In genomic region chr19:2049741-2050348, GRCh38 we compare ENCODE assay signal across 8 cellular contexts. TPM values are rescaled to one million over a fixed set of nuclear protein-coding genes. Genes with fewer than 3 reads are reported as not detected.
A peak's percentile ranks its signal among the peaks of the same experiment; 100 is the strongest.
DNase-seq lines count a peak whose midpoint lies in the region; ATAC-seq, FAIRE-seq and TF ChIP-seq lines count a peak whose summit lies in the region.

No MANE protein-coding gene starts in this region.

- H3K27ac ChIP-seq in endothelial cell of umbilical vein (ENCODE audit: insufficient read depth, low read depth, low read length) (no peak overlapping the region), mesodermal cell (ENCODE audit: low read depth, low read length, severe bottlenecking) (no peak overlapping the region)

- H2AFZ ChIP-seq in endothelial cell of umbilical vein (ENCODE audit: low read depth, low read length), result no peak overlapping the region

- POLR2A ChIA-PET in endothelial cell of umbilical vein (lab: Charles Lee), result no interaction called here

- peak; percentile 57 for ATAC-seq in stimulated activated naive CD8-positive, alpha-beta T cell treated with anti-CD3 and anti-CD28 coated beads, Interleukin-15, amount 100 ng/mL, for 72 hours
- no peak for ATAC-seq in GM18505 (IDR thresholded peaks at IDR 0.05; ENCODE audit: unreplicated experiment)

- H3K9me3 Mint-ChIP-seq in stimulated activated naive CD8-positive, alpha-beta T cell treated with anti-CD3 and anti-CD28 coated beads, Interleukin-15, amount 100 ng/mL, for 72 hours, result no peaks in the 10 kb centered on the region

- peak overlapping the region; percentile 89 to 92 for H3K4me3 Mint-ChIP-seq in stimulated activated naive CD8-positive, alpha-beta T cell treated with anti-CD3 and anti-CD28 coated beads, Interleukin-15, amount 100 ng/mL, for 72 hours

- H3K27ac Mint-ChIP-seq in stimulated activated naive CD8-positive, alpha-beta T cell treated with anti-CD3 and anti-CD28 coated beads, Interleukin-15, amount 100 ng/mL, for 72 hours, result peak overlapping the region; percentile 74 to 95

- peak; percentile 28 for DNase-seq in COR-L47 (lab: John Stamatoyannopoulos, UW)
- peak; percentile 55 for DNase-seq in HCEC 1CT
- peak; percentile 44 for DNase-seq in NCI-H510A treated with DMSO at 0.1 percent for 48 hours (lab: John Stamatoyannopoulos, UW)
- DNase-seq in activated CD8-positive, alpha-beta memory T cell treated with anti-CD3 and anti-CD28 coated beads for 24 hours, result peak; percentile 84
- peak; percentile 56 for DNase-seq in endothelial cell of umbilical vein (ENCODE audit: low read depth, low spot score)
- DNase-seq in stimulated activated naive CD8-positive, alpha-beta T cell treated with anti-CD3 and anti-CD28 coated beads, Interleukin-15, amount 100 ng/mL, for 72 hours, result peak; percentile 64 to 76

- H3K9ac ChIP-seq in endothelial cell of umbilical vein (replicated peaks; ENCODE audit: extremely low read depth, insufficient read depth, low read length), result peak overlapping the region; percentile 67

- no peaks in the 10 kb centered on the region for H3K27me3 ChIP-seq in endothelial cell of umbilical vein (ENCODE audit: control insufficient read depth in 2 of 2, insufficient read depth in 2 of 2, low read length in 2 of 2)

- no TSS peak for BruUV-seq in endothelial cell of umbilical vein (replicated peaks; lab: Mats Ljungman, UMichigan)

- TF ChIP-seq POLR2A in endothelial cell of umbilical vein (IDR thresholded peaks at IDR 0.05; ENCODE audit: low read depth, low read length), result no peak
- no peak for TF ChIP-seq POLR2A in GM18505 (IDR thresholded peaks at IDR 0.05; ENCODE audit: borderline replicate concordance, extremely low read depth, insufficient read depth, insufficient read length)

- TF ChIP-seq CTCF in endothelial cell of umbilical vein (IDR thresholded peaks at IDR 0.05; ENCODE audit: extremely low read depth in 1 of 2, insufficient read depth in 1 of 2, low read depth in 1 of 2, low read length in 2 of 2), result no peak

- intact Hi-C loops in endothelial cell of umbilical vein (cut with micrococcal nuclease), result no loop called here

- H3K4me1 Mint-ChIP-seq in stimulated activated naive CD8-positive, alpha-beta T cell treated with anti-CD3 and anti-CD28 coated beads, Interleukin-15, amount 100 ng/mL, for 72 hours, result peaks cover 86% of the 10 kb centered on the region

- no peaks in the 10 kb centered on the region for H3K27me3 Mint-ChIP-seq in stimulated activated naive CD8-positive, alpha-beta T cell treated with anti-CD3 and anti-CD28 coated beads, Interleukin-15, amount 100 ng/mL, for 72 hours

- H3K9me1 ChIP-seq in endothelial cell of umbilical vein (replicated peaks; ENCODE audit: control insufficient read depth, extremely low read depth, insufficient read depth, low read length), result no peaks in the 10 kb centered on the region

- no peaks in the 10 kb centered on the region for H4K20me1 ChIP-seq in endothelial cell of umbilical vein (replicated peaks; ENCODE audit: control insufficient read depth, extremely low read depth, insufficient read depth, low read length)

- dilution Hi-C loops in endothelial cell of umbilical vein (cut with MboI; ENCODE audit: extremely low pct_ligation_motif_present, low sequenced_read_pairs), result no loop called here

- H3K4me3 ChIP-seq in endothelial cell of umbilical vein (replicated peaks in 1 of 3; ENCODE audit: insufficient read depth in 1 of 3, low read depth in 1 of 3, low read length in 3 of 3) (peak overlapping the region; percentile 81 to 95 (median 81)), mesodermal cell (ENCODE audit: extremely low read depth, insufficient read depth, low read length, poor library complexity, severe bottlenecking) (peak overlapping the region; percentile 89)

- H3K79me2 ChIP-seq in endothelial cell of umbilical vein (ENCODE audit: control insufficient read depth, insufficient read depth, low read length), result peaks cover 45% of the 10 kb centered on the region

- H3K4me1 ChIP-seq in endothelial cell of umbilical vein (ENCODE audit: control insufficient read depth, extremely low read depth, insufficient read depth, low read length) (peaks cover 29% of the 10 kb centered on the region), mesodermal cell (ENCODE audit: control insufficient read depth, insufficient read depth, low read length, poor library complexity, severe bottlenecking) (peaks cover 25% of the 10 kb centered on the region)

- peak overlapping the region; percentile 82 for H3K4me2 ChIP-seq in endothelial cell of umbilical vein (ENCODE audit: insufficient read depth, low read length)

- H3K36me3 ChIP-seq in endothelial cell of umbilical vein (ENCODE audit: control insufficient read depth in 2 of 2, extremely low read depth in 1 of 2, insufficient read depth in 2 of 2, low read length in 2 of 2) (peaks cover 4 to 11% of the 10 kb centered on the region in 2 experiments), mesodermal cell (ENCODE audit: control insufficient read depth, insufficient read depth, low read length) (peaks cover 36% of the 10 kb centered on the region)

- CTCF ChIA-PET in endothelial cell of umbilical vein (lab: Charles Lee), result interaction anchor here (0.9 to 2.6 kb wide), 3 partner anchors 9 to 30 kb away, joined by 3 to 11 read pairs (median 4); no protein-coding TSS in a partner anchor

- 14 to 15% methylated on average over 9 of the region's 16 CpGs for WGBS in mesodermal cell (ENCODE audit: insufficient coverage in 2 of 2), 2 experiments

- peak; percentile 67 for FAIRE-seq in endothelial cell of umbilical vein (lab: Jason Lieb, UNC)

- H3K9me3 ChIP-seq in endothelial cell of umbilical vein (replicated peaks; ENCODE audit: control insufficient read depth, insufficient read depth, low read length), result no peaks in the 10 kb centered on the region
- no peaks in the 10 kb centered on the region for H3K9me3 ChIP-seq in mesodermal cell (ENCODE audit: control insufficient read depth, low read length)

TF ChIP-seq in endothelial cell of umbilical vein, 7 proteins besides CTCF, POLR2A, EP300 and RAD21 (continues in another document):
- no peak for TF ChIP-seq EZH2 (IDR thresholded peaks at IDR 0.05; ENCODE audit: borderline replicate concordance, low read depth, low read length, severe bottlenecking)
- TF ChIP-seq FOS (IDR thresholded peaks at IDR 0.05; ENCODE audit: borderline replicate concordance, insufficient read depth, low read length), result no peak
- no peak for TF ChIP-seq MAX (IDR thresholded peaks at IDR 0.05; ENCODE audit: insufficient read depth, insufficient read length)
- TF ChIP-seq MYC (IDR thresholded peaks at IDR 0.05; ENCODE audit: low read depth, low read length), result no peak
- no peak for TF ChIP-seq POLR2AphosphoS5 (IDR thresholded peaks at IDR 0.05; ENCODE audit: insufficient read depth, low read depth, low read length)
- no peak for TF ChIP-seq JUN (IDR thresholded peaks at IDR 0.05; ENCODE audit: borderline replicate concordance, insufficient read depth, insufficient read length, low read depth)

RNA-seq across cellular contexts. Expression of gene MKNK2, which starts 1.2 kb away (rescaled TPM):
- total RNA-seq in endothelial cell of umbilical vein, result 86.1 and 87.5 TPM in 2 replicates
- 65.1 and 96.2 TPM in 2 replicates for polyA plus RNA-seq in endothelial cell of umbilical vein
- polyA plus RNA-seq in endothelial cell of umbilical vein (2011; cell fraction: cytosol; rRNA removed), result 48.6 and 60.6 TPM in 2 replicates
- polyA plus RNA-seq in endothelial cell of umbilical vein (2011; cell fraction: nucleus; rRNA removed), result 51.3 and 66.9 TPM in 2 replicates
- polyA plus RNA-seq in endothelial cell of umbilical vein (2012), result 45.6 and 62.3 TPM in 2 replicates
- polyA minus RNA-seq in endothelial cell of umbilical vein, result 49.2 and 82.5 TPM in 2 replicates
- polyA minus RNA-seq in endothelial cell of umbilical vein (2011; cell fraction: cytosol; rRNA and poly(A)+ RNA removed), result 111 TPM
- 19.7 and 28.4 TPM in 2 replicates for polyA minus RNA-seq in endothelial cell of umbilical vein (2011; cell fraction: nucleus; rRNA and poly(A)+ RNA removed)
- polyA plus RNA-seq in mesodermal cell (2013, experiment 1 of 2), result 76.9 TPM
- polyA plus RNA-seq in mesodermal cell (2013, experiment 2 of 2), result 67.5 TPM

RNA-seq across cellular contexts. Expression of gene BTBD2, which starts 34.3 kb away (rescaled TPM):
- 73.1 and 78.2 TPM in 2 replicates for total RNA-seq in endothelial cell of umbilical vein
- polyA plus RNA-seq in endothelial cell of umbilical vein, result 59.2 and 76.1 TPM in 2 replicates
- 25.7 and 39.0 TPM in 2 replicates for polyA plus RNA-seq in endothelial cell of umbilical vein (2011; cell fraction: cytosol; rRNA removed)
- 28.3 and 30.7 TPM in 2 replicates for polyA plus RNA-seq in endothelial cell of umbilical vein (2011; cell fraction: nucleus; rRNA removed)
- polyA plus RNA-seq in endothelial cell of umbilical vein (2012), result 70.1 and 98.8 TPM in 2 replicates
- 30.8 and 35.3 TPM in 2 replicates for polyA minus RNA-seq in endothelial cell of umbilical vein
- polyA minus RNA-seq in endothelial cell of umbilical vein (2011; cell fraction: cytosol; rRNA and poly(A)+ RNA removed), result 32.0 TPM
- polyA minus RNA-seq in endothelial cell of umbilical vein (2011; cell fraction: nucleus; rRNA and poly(A)+ RNA removed), result 9.5 and 22.0 TPM in 2 replicates
- 99.8 TPM for polyA plus RNA-seq in mesodermal cell (2013, experiment 1 of 2)
- polyA plus RNA-seq in mesodermal cell (2013, experiment 2 of 2), result 78.9 TPM

RNA-seq across cellular contexts. Expression of gene MOB3A, which starts 46.3 kb away (rescaled TPM):
- total RNA-seq in endothelial cell of umbilical vein, result 52.4 and 59.7 TPM in 2 replicates
- 46.5 and 50.7 TPM in 2 replicates for polyA plus RNA-seq in endothelial cell of umbilical vein
- polyA plus RNA-seq in endothelial cell of umbilical vein (2011; cell fraction: cytosol; rRNA removed), result 38.0 and 38.4 TPM in 2 replicates
- 21.1 and 21.3 TPM in 2 replicates for polyA plus RNA-seq in endothelial cell of umbilical vein (2011; cell fraction: nucleus; rRNA removed)
- polyA plus RNA-seq in endothelial cell of umbilical vein (2012), result 25.2 and 26.3 TPM in 2 replicates
- polyA minus RNA-seq in endothelial cell of umbilical vein, result 39.4 and 61.6 TPM in 2 replicates
- polyA minus RNA-seq in endothelial cell of umbilical vein (2011; cell fraction: cytosol; rRNA and poly(A)+ RNA removed), result 12.3 TPM
- 14.1 and 17.6 TPM in 2 replicates for polyA minus RNA-seq in endothelial cell of umbilical vein (2011; cell fraction: nucleus; rRNA and poly(A)+ RNA removed)
- polyA plus RNA-seq in mesodermal cell (2013, experiment 1 of 2), result 21.0 TPM
- 18.0 TPM for polyA plus RNA-seq in mesodermal cell (2013, experiment 2 of 2)

RNA-seq across cellular contexts. Expression of gene IZUMO4, which starts 46.9 kb away (rescaled TPM):
- 1.1 and 2.0 TPM in 2 replicates for total RNA-seq in endothelial cell of umbilical vein
- polyA plus RNA-seq in endothelial cell of umbilical vein, result 2.0 and 3.2 TPM in 2 replicates
- polyA plus RNA-seq in endothelial cell of umbilical vein (2011; cell fraction: cytosol; rRNA removed), result 0.52 and 0.78 TPM in 2 replicates
- polyA plus RNA-seq in endothelial cell of umbilical vein (2011; cell fraction: nucleus; rRNA removed), result 14.4 and 15.3 TPM in 2 replicates
- 0.87 and 1.3 TPM in 2 replicates for polyA plus RNA-seq in endothelial cell of umbilical vein (2012)
- 1.00 TPM in 1 of 2 replicates, not detected in the other for polyA minus RNA-seq in endothelial cell of umbilical vein
- polyA minus RNA-seq in endothelial cell of umbilical vein (2011; cell fraction: cytosol; rRNA and poly(A)+ RNA removed), result not detected
- polyA minus RNA-seq in endothelial cell of umbilical vein (2011; cell fraction: nucleus; rRNA and poly(A)+ RNA removed), result 1.5 TPM in 2 replicates
- 2.6 TPM for polyA plus RNA-seq in mesodermal cell (2013, experiment 1 of 2)
- 3.0 TPM for polyA plus RNA-seq in mesodermal cell (2013, experiment 2 of 2)

Comparison
In these comparisons a context has a peak if more than half of its experiments do, and no peak if none do; other contexts are left out.
1. DNase-seq: peak in every context shown above with its lines; median percentile 84 in activated CD8-positive, alpha-beta memory T cell treated with anti-CD3 and anti-CD28 coated beads for 24 hours; 70 in stimulated activated naive CD8-positive, alpha-beta T cell treated with anti-CD3 and anti-CD28 coated beads, Interleukin-15, amount 100 ng/mL, for 72 hours; 56 in endothelial cell of umbilical vein; 55 in HCEC 1CT; 44 in NCI-H510A treated with DMSO at 0.1 percent for 48 hours; 28 in COR-L47.